Comparison of ENCODE assay signal across 29 cellular contexts in the genomic region with DNA sequence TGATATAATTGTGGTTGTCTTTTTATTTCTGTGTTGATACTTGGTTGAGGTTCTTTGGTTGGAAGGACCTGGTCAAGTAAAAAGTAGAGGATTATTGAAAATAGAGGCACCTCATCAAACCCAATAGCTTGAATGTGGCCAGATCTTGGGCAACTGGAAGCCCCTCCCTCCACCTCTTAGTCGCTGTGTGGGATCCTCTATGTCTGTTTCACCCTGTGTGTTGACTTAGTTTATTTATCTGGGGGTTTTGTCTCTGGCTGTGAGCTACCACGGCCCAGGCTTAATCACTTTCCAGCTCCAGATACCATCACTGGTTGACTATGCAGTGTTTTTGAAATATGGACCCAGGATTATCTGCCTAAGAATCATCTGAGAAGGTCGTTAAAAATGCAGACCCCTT.
"Had no signal": no experiment of that assay in that cellular context is flagged by ENCODE, and none has a peak within 500 bp of the region (broad histone marks: within the 10 kb centered on the region; RNA-seq: fewer than 3 reads in every experiment).

No MANE protein-coding gene starts in this region.

- H3K79me2 ChIP-seq: parathyroid adenoma had no signal

- H3K27me3 Mint-ChIP-seq: naive thymus-derived CD8-positive, alpha-beta T cell; stimulated activated naive B cell treated with anti-CD40 and anti-IgM and Interleukin-4, amounts not matched to agents 10 μg/mL and 1 μg/mL and 100 μg/mL, for 72 hours had no signal

- H3K4me3 ChIP-seq: left lung, lower lobe of right lung, psoas muscle, right atrium auricular region, right lobe of liver, smooth muscle cell, stomach, testis, thyroid gland, transverse colon, upper lobe of left lung, vagina had no signal

- H3K4me3 Mint-ChIP-seq: naive thymus-derived CD8-positive, alpha-beta T cell; nephron; neural crest cell; stimulated activated naive B cell treated with anti-CD40 and anti-IgM and Interleukin-4, amounts not matched to agents 10 μg/mL and 1 μg/mL and 100 μg/mL, for 72 hours had no signal

- H3K9me3 Mint-ChIP-seq: naive thymus-derived CD8-positive, alpha-beta T cell; nephron; neural crest cell had no signal

- H3K9ac ChIP-seq: parathyroid adenoma had no signal

- H3K27ac ChIP-seq: left lung, lower lobe of right lung, neutrophil, parathyroid adenoma, psoas muscle, right atrium auricular region, right lobe of liver, stomach, testis, thyroid gland, transverse colon, upper lobe of left lung, vagina had no signal

- H3K4me1 Mint-ChIP-seq: nephron, neural crest cell had no signal

- H3K9me3 ChIP-seq: left lung, lower lobe of right lung, psoas muscle, right atrium auricular region, right lobe of liver, stomach, testis, thyroid gland, transverse colon, upper lobe of left lung, vagina had no signal

- H2AFZ ChIP-seq: parathyroid adenoma had no signal

- DNase-seq: kidney; left colon; left lung; lower lobe of right lung; mammary epithelial cell; mesenchymal stem cell; naive thymus-derived CD8-positive, alpha-beta T cell; occipital lobe; psoas muscle; right lobe of liver; stimulated activated CD4-positive, alpha-beta T cell treated with anti-CD3 and anti-CD28 coated beads, Interleukin-1b, Interleukin-23, amount 100 ng/mL, for 48 hours; stimulated activated CD4-positive, alpha-beta T cell treated with anti-CD3 and anti-CD28 coated beads, Interleukin-2, amount 100 ng/mL, for 48 hours; stimulated activated CD4-positive, alpha-beta T cell treated with anti-CD3 and anti-CD28 coated beads, Interleukin-4, amount 100 ng/mL, for 4 hours; stimulated activated CD8-positive, alpha-beta memory T cell treated with anti-CD3 and anti-CD28 coated beads, Interleukin-4, amount 100 ng/mL, for 48 hours; stimulated activated naive B cell treated with anti-CD40 and anti-IgM and Interleukin-4, amounts not matched to agents 10 μg/mL and 1 μg/mL and 100 μg/mL, for 72 hours; stimulated activated naive CD8-positive, alpha-beta T cell treated with anti-CD3 and anti-CD28 coated beads, Interleukin-15, Interleukin-2, amounts not matched to agents 100 U/mL and 50 U/mL, for 24 hours; stomach; testis; thyroid gland; transverse colon; upper lobe of left lung had no signal

- H3K27ac Mint-ChIP-seq: naive thymus-derived CD8-positive, alpha-beta T cell; nephron; stimulated activated naive B cell treated with anti-CD40 and anti-IgM and Interleukin-4, amounts not matched to agents 10 μg/mL and 1 μg/mL and 100 μg/mL, for 72 hours had no signal

- H3K4me1 ChIP-seq: left lung, lower lobe of right lung, psoas muscle, right atrium auricular region, testis, thyroid gland, transverse colon had no signal

- H3K4me2 ChIP-seq: smooth muscle cell had no signal

- H3K27me3 ChIP-seq: left lung, neutrophil, right atrium auricular region, right lobe of liver, stomach, testis, thyroid gland, transverse colon, upper lobe of left lung, vagina had no signal

- FAIRE-seq: islet of Langerhans, kidney had no signal

- ATAC-seq: left colon; left lung; lower lobe of right lung; naive thymus-derived CD8-positive, alpha-beta T cell; right lobe of liver; stimulated activated naive B cell treated with anti-CD40 and anti-IgM and Interleukin-4, amounts not matched to agents 10 μg/mL and 1 μg/mL and 100 μg/mL, for 72 hours; stimulated activated naive CD8-positive, alpha-beta T cell treated with anti-CD3 and anti-CD28 coated beads, Interleukin-15, Interleukin-2, amounts not matched to agents 100 U/mL and 50 U/mL, for 24 hours had no signal
